ENCODE assay signal across 1 cellular context in the genomic region with DNA sequence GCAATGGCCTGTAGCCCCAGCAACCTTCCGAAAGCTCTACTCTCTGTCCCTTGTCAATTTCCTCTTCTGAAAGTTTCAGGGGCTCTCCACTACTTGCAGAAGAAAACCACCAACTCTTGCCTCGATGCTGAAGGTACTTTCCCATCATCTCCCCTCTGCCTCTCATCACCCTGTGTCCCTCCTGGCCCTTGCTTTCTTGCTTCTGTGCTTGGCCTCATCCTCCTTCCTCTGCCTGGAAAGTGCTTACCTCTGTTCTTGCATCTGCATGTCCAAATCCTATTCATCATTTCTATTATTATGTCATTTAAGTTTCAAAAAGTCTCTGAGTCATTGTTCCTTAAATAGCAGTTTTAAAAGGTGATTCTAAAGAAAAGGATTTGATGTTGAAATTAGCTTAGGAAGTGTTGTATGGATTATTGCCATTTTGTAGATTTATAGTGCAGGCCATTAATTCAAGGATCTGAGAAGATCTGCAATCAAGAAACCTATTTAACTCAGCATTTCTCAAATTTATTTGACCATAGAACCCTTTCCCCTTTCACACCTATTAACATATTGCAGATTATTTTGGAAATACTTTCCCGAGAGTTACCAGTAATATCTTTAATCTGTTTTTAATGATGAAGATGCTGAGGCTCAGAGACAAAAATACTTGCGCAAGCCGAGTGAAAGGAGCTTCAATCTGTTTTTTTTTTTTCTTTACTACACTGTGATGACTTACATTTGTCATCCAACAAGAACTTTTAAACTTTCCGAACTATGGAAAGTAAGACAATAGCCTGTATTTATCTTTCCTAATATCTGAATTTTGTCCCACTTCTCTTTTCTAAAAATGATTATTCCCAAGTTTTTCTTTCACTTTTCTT.
TF ChIP-seq lines count a peak whose summit lies in the region.

No MANE protein-coding gene starts in this region.

TF ChIP-seq in HEK293, 187 proteins besides CTCF, POLR2A, EP300 and RAD21 (continued from another document):
- TF ChIP-seq ZNF510 (tag by site-specific recombination; IDR thresholded peaks at IDR 0.05; ENCODE audit: insufficient replicate concordance) (no peak), ZNF433 (tag by site-specific recombination; IDR thresholded peaks at IDR 0.05; ENCODE audit: low read depth) (no peak)
- TF ChIP-seq, protein P1, sequence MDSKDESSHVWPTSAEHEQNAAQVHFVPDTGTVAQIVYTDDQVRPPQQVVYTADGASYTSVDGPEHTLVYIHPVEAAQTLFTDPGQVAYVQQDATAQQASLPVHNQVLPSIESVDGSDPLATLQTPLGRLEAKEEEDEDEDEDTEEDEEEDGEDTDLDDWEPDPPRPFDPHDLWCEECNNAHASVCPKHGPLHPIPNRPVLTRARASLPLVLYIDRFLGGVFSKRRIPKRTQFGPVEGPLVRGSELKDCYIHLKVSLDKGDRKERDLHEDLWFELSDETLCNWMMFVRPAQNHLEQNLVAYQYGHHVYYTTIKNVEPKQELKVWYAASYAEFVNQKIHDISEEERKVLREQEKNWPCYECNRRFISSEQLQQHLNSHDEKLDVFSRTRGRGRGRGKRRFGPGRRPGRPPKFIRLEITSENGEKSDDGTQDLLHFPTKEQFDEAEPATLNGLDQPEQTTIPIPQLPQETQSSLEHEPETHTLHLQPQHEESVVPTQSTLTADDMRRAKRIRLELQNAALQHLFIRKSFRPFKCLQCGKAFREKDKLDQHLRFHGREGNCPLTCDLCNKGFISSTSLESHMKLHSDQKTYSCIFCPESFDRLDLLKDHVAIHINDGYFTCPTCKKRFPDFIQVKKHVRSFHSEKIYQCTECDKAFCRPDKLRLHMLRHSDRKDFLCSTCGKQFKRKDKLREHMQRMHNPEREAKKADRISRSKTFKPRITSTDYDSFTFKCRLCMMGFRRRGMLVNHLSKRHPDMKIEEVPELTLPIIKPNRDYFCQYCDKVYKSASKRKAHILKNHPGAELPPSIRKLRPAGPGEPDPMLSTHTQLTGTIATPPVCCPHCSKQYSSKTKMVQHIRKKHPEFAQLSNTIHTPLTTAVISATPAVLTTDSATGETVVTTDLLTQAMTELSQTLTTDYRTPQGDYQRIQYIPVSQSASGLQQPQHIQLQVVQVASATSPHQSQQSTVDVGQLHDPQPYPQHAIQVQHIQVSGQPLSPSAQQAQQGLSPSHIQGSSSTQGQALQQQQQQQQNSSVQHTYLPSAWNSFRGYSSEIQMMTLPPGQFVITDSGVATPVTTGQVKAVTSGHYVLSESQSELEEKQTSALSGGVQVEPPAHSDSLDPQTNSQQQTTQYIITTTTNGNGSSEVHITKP (tag by site-specific recombination; IDR thresholded peaks at IDR 0.05), result no peak
- TF ChIP-seq, protein P2, sequence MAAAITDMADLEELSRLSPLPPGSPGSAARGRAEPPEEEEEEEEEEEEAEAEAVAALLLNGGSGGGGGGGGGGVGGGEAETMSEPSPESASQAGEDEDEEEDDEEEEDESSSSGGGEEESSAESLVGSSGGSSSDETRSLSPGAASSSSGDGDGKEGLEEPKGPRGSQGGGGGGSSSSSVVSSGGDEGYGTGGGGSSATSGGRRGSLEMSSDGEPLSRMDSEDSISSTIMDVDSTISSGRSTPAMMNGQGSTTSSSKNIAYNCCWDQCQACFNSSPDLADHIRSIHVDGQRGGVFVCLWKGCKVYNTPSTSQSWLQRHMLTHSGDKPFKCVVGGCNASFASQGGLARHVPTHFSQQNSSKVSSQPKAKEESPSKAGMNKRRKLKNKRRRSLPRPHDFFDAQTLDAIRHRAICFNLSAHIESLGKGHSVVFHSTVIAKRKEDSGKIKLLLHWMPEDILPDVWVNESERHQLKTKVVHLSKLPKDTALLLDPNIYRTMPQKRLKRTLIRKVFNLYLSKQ (tag by site-specific recombination; IDR thresholded peaks at IDR 0.05; ENCODE audit: borderline replicate concordance), result no peak
- TF ChIP-seq, protein P3, sequence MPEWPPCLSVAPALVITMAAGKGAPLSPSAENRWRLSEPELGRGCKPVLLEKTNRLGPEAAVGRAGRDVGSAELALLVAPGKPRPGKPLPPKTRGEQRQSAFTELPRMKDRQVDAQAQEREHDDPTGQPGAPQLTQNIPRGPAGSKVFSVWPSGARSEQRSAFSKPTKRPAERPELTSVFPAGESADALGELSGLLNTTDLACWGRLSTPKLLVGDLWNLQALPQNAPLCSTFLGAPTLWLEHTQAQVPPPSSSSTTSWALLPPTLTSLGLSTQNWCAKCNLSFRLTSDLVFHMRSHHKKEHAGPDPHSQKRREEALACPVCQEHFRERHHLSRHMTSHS (tag by site-specific recombination; IDR thresholded peaks at IDR 0.05), result no peak
